In genomic region chr6:138520463-138520862, GRCh38 we compare ENCODE assay signal across 9 cellular contexts. TPM values are rescaled to one million over a fixed set of nuclear protein-coding genes. Genes with fewer than 3 reads are reported as not detected.
DNase-seq lines count a peak whose midpoint lies in the region; ATAC-seq and TF ChIP-seq lines count a peak whose summit lies in the region.
"Had no signal": no experiment of that assay in that cellular context is flagged by ENCODE, and none has a peak within 500 bp of the region (broad histone marks: within the 10 kb centered on the region; RNA-seq: fewer than 3 reads in every experiment).

No MANE protein-coding gene starts in this region.

- TF ChIP-seq CTCF in MM.1S (IDR thresholded peaks at IDR 0.05; ENCODE audit: low read length) (peak; percentile 36), WERI-Rb-1 (IDR thresholded peaks at IDR 0.05; ENCODE audit: low read depth, low read length) (no peak)

- H3K79me2 ChIP-seq in MM.1S (ENCODE audit: low read length): no peaks in the 10 kb centered on the region

- H3K9me2 ChIP-seq in MM.1S (replicated peaks; ENCODE audit: insufficient read depth, low read length): no peaks in the 10 kb centered on the region

- no peak overlapping the region for H3K4me3 Mint-ChIP-seq in naive thymus-derived CD4-positive, alpha-beta T cell

- CTCF ChIA-PET in naive thymus-derived CD4-positive, alpha-beta T cell (lab: Charles Lee): interaction anchor here (0.8 to 4.5 kb wide), 4 partner anchors 10 to 405 kb away, joined by 3 to 31 read pairs (median 3); no protein-coding TSS in a partner anchor

- H3K36me3 ChIP-seq in MM.1S (replicated peaks; ENCODE audit: insufficient read depth, low read length) (no peaks in the 10 kb centered on the region), WERI-Rb-1 (no peaks in the 10 kb centered on the region)
- no peaks in the 10 kb centered on the region for H3K36me3 ChIP-seq in naive thymus-derived CD4-positive, alpha-beta T cell (ENCODE audit: control insufficient read depth in 2 of 3, insufficient read depth in 3 of 3, low read length in 3 of 3)

- H3K27me3 Mint-ChIP-seq in naive thymus-derived CD4-positive, alpha-beta T cell: peaks cover 3 to 16% (median 12%) of the 10 kb centered on the region in 5 donors

- no peaks in the 10 kb centered on the region for H3K9me3 ChIP-seq in MM.1S (replicated peaks; ENCODE audit: insufficient read depth, low read length)
- no peaks in the 10 kb centered on the region for H3K9me3 ChIP-seq in naive thymus-derived CD4-positive, alpha-beta T cell (ENCODE audit: control insufficient read depth in 2 of 3, low read length in 3 of 3)
- H3K9me3 ChIP-seq in WERI-Rb-1 (ENCODE audit: severe bottlenecking): peaks cover 3% of the 10 kb centered on the region

- H3K36me3 Mint-ChIP-seq in naive thymus-derived CD4-positive, alpha-beta T cell: peaks cover 0 to 3% (median 0%) of the 10 kb centered on the region in 5 donors

- H4K20me1 ChIP-seq in MM.1S (ENCODE audit: insufficient read depth, low read length): no peaks in the 10 kb centered on the region

- H3K27ac ChIP-seq in MM.1S (ENCODE audit: low read length) (no peak overlapping the region), WERI-Rb-1 (no peak overlapping the region)
- H3K27ac ChIP-seq in naive thymus-derived CD4-positive, alpha-beta T cell (ENCODE audit: low read depth, low read length): no peak overlapping the region

- H3K4me1 ChIP-seq in MM.1S (ENCODE audit: low read length): peaks cover 14% of the 10 kb centered on the region
- peaks cover 0 to 2% of the 10 kb centered on the region in 2 donors for H3K4me1 ChIP-seq in naive thymus-derived CD4-positive, alpha-beta T cell (ENCODE audit: control insufficient read depth in 2 of 2, insufficient read depth in 2 of 2, low read length in 2 of 2)

- H3K4me2 ChIP-seq in MM.1S (ENCODE audit: low read depth, low read length): no peak overlapping the region

- H2AFZ ChIP-seq in MM.1S (ENCODE audit: low read length): no peak overlapping the region

- in situ Hi-C loops in Caki2 (cut with HindIII; ENCODE audit: low pct_unique_long_range_greater_than_20kb, low sequenced_read_pairs): no loop called here

- H3K27ac Mint-ChIP-seq in naive thymus-derived CD4-positive, alpha-beta T cell: peak overlapping the region in 1 of 9 donors; percentile 11

- peaks cover 0 to 4% (median 0%) of the 10 kb centered on the region in 11 donors for H3K9me3 Mint-ChIP-seq in naive thymus-derived CD4-positive, alpha-beta T cell

- POLR2A ChIA-PET in naive thymus-derived CD4-positive, alpha-beta T cell (lab: Charles Lee): no interaction called here

- H3K9ac ChIP-seq in MM.1S (ENCODE audit: low read length): no peak overlapping the region

- TF ChIP-seq POLR2A in GM18505 (IDR thresholded peaks at IDR 0.05; ENCODE audit: borderline replicate concordance, extremely low read depth, insufficient read depth, insufficient read length): no peak

- H3K4me3 ChIP-seq in MM.1S (ENCODE audit: low read length) (no peak overlapping the region), WERI-Rb-1 (ENCODE audit: low read depth, low read length) (no peak overlapping the region)
- no peak overlapping the region for H3K4me3 ChIP-seq in naive thymus-derived CD4-positive, alpha-beta T cell (ENCODE audit: low read length)

- DNase-seq in Caki2 (ENCODE audit: low read depth) (peak; percentile 22), MM.1S (peak; percentile 29), cerebellum (ENCODE audit: low spot score) (peak; percentile 15), WERI-Rb-1 (no peak), iPS-NIHi7 (ENCODE audit: extremely low spot score) (no peak)
- peak in 2 of 9 donors; percentile 4 to 18 for DNase-seq in naive thymus-derived CD4-positive, alpha-beta T cell
- DNase-seq: activated T-cell treated with anti-CD3 and anti-CD28 coated beads, Interleukin-2, amount 50 U/mL, for 1 hour had no signal

- peak; percentile 43 for ATAC-seq in naive thymus-derived CD4-positive, alpha-beta T cell
- ATAC-seq in GM21825 (IDR thresholded peaks at IDR 0.05; ENCODE audit: unreplicated experiment): no peak
- no peak for ATAC-seq in GM18505 (IDR thresholded peaks at IDR 0.05; ENCODE audit: unreplicated experiment)

- intact Hi-C loops in naive thymus-derived CD4-positive, alpha-beta T cell (cut with micrococcal nuclease): no loop called here

- peaks cover 0 to 12% (median 5%) of the 10 kb centered on the region in 7 donors for H3K4me1 Mint-ChIP-seq in naive thymus-derived CD4-positive, alpha-beta T cell

- H3K27me3 ChIP-seq in MM.1S (replicated peaks; ENCODE audit: insufficient read depth, low read length) (no peaks in the 10 kb centered on the region), WERI-Rb-1 (ENCODE audit: insufficient read depth, low read depth, severe bottlenecking) (no peaks in the 10 kb centered on the region)
- H3K27me3 ChIP-seq in naive thymus-derived CD4-positive, alpha-beta T cell (ENCODE audit: control insufficient read depth in 2 of 2, insufficient read depth in 2 of 2, low read length in 2 of 2): no peaks in the 10 kb centered on the region

- no peaks in the 10 kb centered on the region; the same call in 1 of the 2 replicates for H3F3A ChIP-seq in MM.1S (ENCODE audit: insufficient read depth, low read length)

RNA-seq across cellular contexts. Expression of gene NHSL1, which starts 21.2 kb away (rescaled TPM):
- total RNA-seq in Caki2 (2014; rRNA removed; shearing (Covaris generic); ENCODE audit: low replicate concordance): 1.1 and 2.5 TPM in 2 replicates
- total RNA-seq in cerebellum: 51.8 TPM
- total RNA-seq in naive thymus-derived CD4-positive, alpha-beta T cell: 1 to 10 TPM in 2 of 5 experiments, under 1 TPM in 3; 0.13 to 1.2 (median 0.56) TPM
- under 1 TPM in 1 of 2 donors, not detected in 1; 0.05 TPM for polyA plus RNA-seq in naive thymus-derived CD4-positive, alpha-beta T cell

Comparison
In these comparisons a context has a peak if more than half of its experiments do, and no peak if none do; other contexts are left out.
1. DNase-seq: peak in Caki2 (single experiment), MM.1S (single experiment) and cerebellum (single experiment); none in WERI-Rb-1 (single experiment) and iPS-NIHi7 (single experiment).
2. RNA of gene NHSL1, which starts 21.2 kb away (total RNA-seq): 51.8 TPM in cerebellum (single experiment); 1.1 to 2.5 TPM in Caki2 and 0.13 to 1.2 TPM in naive thymus-derived CD4-positive, alpha-beta T cell; every median in the first group is over 10 times any median in the second.